Comparison of ENCODE assay signal across 2 cellular contexts in genomic region chr1:205230965-205231364, GRCh38.
TF ChIP-seq lines count a peak whose summit lies in the region.

No MANE protein-coding gene starts in this region.

TF ChIP-seq in K562, 482 proteins besides CTCF, POLR2A, EP300 and RAD21:
- no peak for TF ChIP-seq NCOA1 (IDR thresholded peaks at IDR 0.05; ENCODE audit: low read depth)
- no peak for TF ChIP-seq PURB (CRISPR knock-in tag; IDR thresholded peaks at IDR 0.05; ENCODE audit: low read depth)
- TF ChIP-seq TCFL5 (CRISPR knock-in tag; conservative IDR thresholded peaks at IDR 0.05): no peak
- no peak for TF ChIP-seq ZNF41 (CRISPR knock-in tag; conservative IDR thresholded peaks at IDR 0.05)
- TF ChIP-seq CC2D1A (IDR thresholded peaks at IDR 0.05): no peak
- TF ChIP-seq NR2F6 (CRISPR knock-in tag; IDR thresholded peaks at IDR 0.05): no peak
- no peak for TF ChIP-seq ZNF124 (CRISPR knock-in tag; IDR thresholded peaks at IDR 0.05)
- TF ChIP-seq PKNOX1 (IDR thresholded peaks at IDR 0.05): peak; percentile 31; the same call in 1 of the 2 replicates
- TF ChIP-seq NFYB (IDR thresholded peaks at IDR 0.05; ENCODE audit: extremely low read depth, insufficient read length): no peak
- TF ChIP-seq ZNF740 (CRISPR knock-in tag; IDR thresholded peaks at IDR 0.05): no peak
- TF ChIP-seq ZNF740 (tag; IDR thresholded peaks at IDR 0.05): 0 out of 4 replicates have a peak, but pooled peaks of 1 of the 2 experiments have one; percentile 4
TF ChIP-seq in K562: peak in this region for 2.

TF ChIP-seq in neural cell, 6 proteins besides CTCF, POLR2A, EP300 and RAD21:
- TF ChIP-seq TAF1 (IDR thresholded peaks at IDR 0.05; ENCODE audit: low read depth) (no peak), EZH2 (IDR thresholded peaks at IDR 0.05; ENCODE audit: borderline replicate concordance, insufficient read depth, low read length, poor library complexity, severe bottlenecking) (no peak)
